In the genomic region with DNA sequence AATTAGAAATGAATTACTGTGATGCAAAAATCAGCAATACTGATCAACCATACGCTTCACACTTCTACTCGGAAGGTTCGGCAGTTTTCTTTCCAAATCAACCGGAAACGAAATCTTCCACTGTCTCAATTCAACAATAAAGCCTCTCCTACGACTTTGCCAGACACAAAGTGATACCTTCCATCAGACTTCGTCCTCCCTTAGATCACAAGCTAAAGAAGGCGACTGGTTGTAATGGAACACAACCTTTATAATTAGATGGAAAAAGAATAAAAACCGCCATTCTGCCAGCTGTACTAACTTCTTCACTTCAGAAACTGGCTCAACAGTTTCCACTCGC, we compare ENCODE assay signal across 8 cellular contexts. TPM values are rescaled to one million over a fixed set of nuclear protein-coding genes. Genes with fewer than 3 reads are reported as not detected.
DNase-seq lines count a peak whose midpoint lies in the region; ATAC-seq and TF ChIP-seq lines count a peak whose summit lies in the region.

No MANE protein-coding gene starts in this region.

- H3K27ac ChIP-seq in A673 (ENCODE audit: low read depth, low read length, poor library complexity, severe bottlenecking) (peak overlapping the region; percentile 70), mesodermal cell (ENCODE audit: low read depth, low read length, severe bottlenecking) (peak overlapping the region; percentile 59)

- H3K4me3 Mint-ChIP-seq in brain: peak overlapping the region; percentile 93 to 98 (median 97)

- H3K4me1 Mint-ChIP-seq in brain: peaks cover 41% of the 10 kb centered on the region

- TF ChIP-seq CTCF in A673 (conservative IDR thresholded peaks at IDR 0.05; ENCODE audit: low read depth, low read length) (no peak), brain (conservative IDR thresholded peaks at IDR 0.05) (no peak)

- peak overlapping the region; percentile 89 to 98 (median 97) for H3K27ac Mint-ChIP-seq in brain

- BruUV-seq in A673 (replicated peaks; lab: Mats Ljungman, UMichigan): no TSS peak

- H3K36me3 Mint-ChIP-seq in brain: peaks cover 4% of the 10 kb centered on the region

- intact Hi-C loops in A673 (cut with micrococcal nuclease; ENCODE audit: unreplicated experiment): loop anchor here (5.0 kb wide), 1 partner anchor 407 kb away; no protein-coding TSS in a partner anchor

- peaks cover 4% of the 10 kb centered on the region for H3K36me3 ChIP-seq in A673 (ENCODE audit: insufficient read depth, low read length, poor library complexity, severe bottlenecking)
- H3K36me3 ChIP-seq in mesodermal cell (ENCODE audit: control insufficient read depth, insufficient read depth, low read length): peaks cover 12% of the 10 kb centered on the region

- H3K4me3 ChIP-seq in A673 (ENCODE audit: low read depth, low read length, poor library complexity, severe bottlenecking) (peak overlapping the region; percentile 78), mesodermal cell (ENCODE audit: extremely low read depth, insufficient read depth, low read length, poor library complexity, severe bottlenecking) (peak overlapping the region; percentile 98)

- no peaks in the 10 kb centered on the region for H3K27me3 ChIP-seq in A673 (replicated peaks; ENCODE audit: insufficient read depth, low read depth, low read length, poor library complexity)

- CTCF ChIA-PET in A673 (lab: Charles Lee): interaction anchor here (0.5 to 1.3 kb wide), 5 partner anchors 12 to 388 kb away, joined by 3 to 8 read pairs (median 4); a partner anchor contains a TSS

- POLR2A ChIA-PET in A673 (lab: Charles Lee; ENCODE audit: low non-redundant PET): no interaction called here

- ATAC-seq in HG02852 (IDR thresholded peaks at IDR 0.05; ENCODE audit: unreplicated experiment): peak; percentile 1

- no peaks in the 10 kb centered on the region for H3K9me3 ChIP-seq in A673 (ENCODE audit: low read depth, low read length, poor library complexity, severe bottlenecking)
- no peaks in the 10 kb centered on the region for H3K9me3 ChIP-seq in mesodermal cell (ENCODE audit: control insufficient read depth, low read length)

- no peaks in the 10 kb centered on the region for H3K9me3 Mint-ChIP-seq in brain

- peaks cover 12% of the 10 kb centered on the region for H3K4me1 ChIP-seq in A673 (ENCODE audit: insufficient read depth, low read length, poor library complexity, severe bottlenecking)
- H3K4me1 ChIP-seq in mesodermal cell (ENCODE audit: control insufficient read depth, insufficient read depth, low read length, poor library complexity, severe bottlenecking): peaks cover 6% of the 10 kb centered on the region

- 2 to 4% methylated on average over 5 to 6 of the region's 10 CpGs for WGBS in mesodermal cell (ENCODE audit: insufficient coverage in 2 of 2), 2 experiments

- DNase-seq in A673 (ENCODE audit: low spot score) (no peak), islet precursor cell (no peak), activated gamma-delta T cell (lab: John Stamatoyannopoulos, UW) (no peak), NCI-H524 (lab: John Stamatoyannopoulos, UW) (no peak)
- no peak for DNase-seq in activated effector memory CD4-positive, alpha-beta T cell treated with anti-CD3 and anti-CD28 coated beads, Interleukin-2, amount 50 U/mL, for 16 hours

- H3K27me3 Mint-ChIP-seq in brain: peaks cover 13% of the 10 kb centered on the region

RNA-seq across cellular contexts. Expression of a gene that starts 0.6 kb away (rescaled TPM):
- total RNA-seq in A673 (2021): 73.7 and 79.8 TPM in 2 replicates
- 39.6 TPM for polyA plus RNA-seq in brain (ENCODE audit: insufficient read depth, low read depth, low replicate concordance)
- polyA plus RNA-seq in mesodermal cell (2013, experiment 1 of 2): 51.9 TPM
- polyA plus RNA-seq in mesodermal cell (2013, experiment 2 of 2): 50.3 TPM

RNA-seq across cellular contexts. Expression of a gene that starts 58.7 kb away (rescaled TPM):
- total RNA-seq in A673 (2021): 5.0 and 5.9 TPM in 2 replicates
- 47.5 TPM for polyA plus RNA-seq in brain (ENCODE audit: insufficient read depth, low read depth, low replicate concordance)
- 1.8 TPM for polyA plus RNA-seq in mesodermal cell (2013, experiment 1 of 2)
- polyA plus RNA-seq in mesodermal cell (2013, experiment 2 of 2): 1.8 TPM
